Comparison of ENCODE assay signal across 26 cellular contexts in the genomic region with DNA sequence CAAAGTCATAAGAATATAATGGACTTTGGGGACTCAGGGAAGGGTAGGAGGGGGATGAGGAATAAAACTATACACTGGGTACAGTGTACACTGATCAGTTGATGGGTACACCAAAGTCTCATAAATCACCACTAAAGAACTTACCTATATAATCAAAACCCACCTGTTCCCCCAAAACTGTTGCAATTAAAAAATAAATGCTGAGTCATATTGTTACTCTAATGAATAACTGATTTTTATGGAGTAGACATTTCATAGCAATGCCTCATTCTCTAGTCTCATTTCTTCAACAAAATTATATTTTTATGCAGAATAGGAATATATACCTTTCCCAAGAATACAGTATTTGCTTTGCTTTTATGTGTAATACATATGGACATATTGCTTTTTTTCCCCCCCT.
"Had no signal": no experiment of that assay in that cellular context is flagged by ENCODE, and none has a peak within 500 bp of the region (broad histone marks: within the 10 kb centered on the region; RNA-seq: fewer than 3 reads in every experiment).

No MANE protein-coding gene starts in this region.

- H3K4me3 Mint-ChIP-seq: dendritic cell treated with granulocyte-macrophage colony-stimulating factor and Interleukin-4, amounts not matched to agents 40 ng/mL and 50 ng/mL, for 4 days; effector memory CD8-positive, alpha-beta T cell; endodermal cell; mesothelial cell of epicardium; naive B cell had no signal

- H3K27me3 Mint-ChIP-seq: dendritic cell treated with granulocyte-macrophage colony-stimulating factor and Interleukin-4, amounts not matched to agents 40 ng/mL and 50 ng/mL, for 4 days; effector memory CD8-positive, alpha-beta T cell; naive B cell had no signal

- FAIRE-seq: keratinocyte had no signal

- ATAC-seq: effector memory CD8-positive, alpha-beta T cell; esophagus mucosa; gastrocnemius medialis; heart right ventricle; left cardiac atrium; left lung; left ventricle myocardium superior; lower lobe of right lung; mucosa of descending colon had no signal

- DNase-seq: colonic mucosa; cortex of kidney; effector CD8-positive, alpha-beta T cell; effector memory CD8-positive, alpha-beta T cell; endodermal cell; erythroblast; esophagus squamous epithelium; foreskin fibroblast; foreskin melanocyte; gastrocnemius medialis; glutamatergic neuron; head of caudate nucleus; heart right ventricle; hippocampal formation; left cardiac atrium; left lung; left ventricle myocardium superior; lower lobe of right lung; mesenchymal stem cell; mucosa of descending colon; naive B cell had no signal

- H3K36me3 Mint-ChIP-seq: mesothelial cell of epicardium, naive B cell had no signal

- H3K4me1 ChIP-seq: colonic mucosa, gastrocnemius medialis, heart right ventricle, left lung, lower lobe of right lung had no signal

- H3K4me3 ChIP-seq: colonic mucosa, esophagus squamous epithelium, gastrocnemius medialis, heart right ventricle, left lung, lower lobe of right lung, mucosa of descending colon had no signal

- H3K27ac ChIP-seq: colonic mucosa, epithelial cell of prostate, esophagus squamous epithelium, gastrocnemius medialis, heart right ventricle, left lung, lower lobe of right lung had no signal

- H3K4me1 Mint-ChIP-seq: naive B cell had no signal

- H3K36me3 ChIP-seq: colonic mucosa, esophagus squamous epithelium, gastrocnemius medialis, heart right ventricle, left lung, lower lobe of right lung had no signal

- H3K9me3 Mint-ChIP-seq: effector memory CD8-positive, alpha-beta T cell; endodermal cell; mesothelial cell of epicardium; naive B cell had no signal

- H3K27ac Mint-ChIP-seq: dendritic cell treated with granulocyte-macrophage colony-stimulating factor and Interleukin-4, amounts not matched to agents 40 ng/mL and 50 ng/mL, for 4 days; effector memory CD8-positive, alpha-beta T cell; endodermal cell; mesothelial cell of epicardium; naive B cell had no signal

- H3K9me3 ChIP-seq: colonic mucosa, esophagus squamous epithelium, gastrocnemius medialis, heart right ventricle, left lung, lower lobe of right lung, mucosa of descending colon had no signal

- H3K27me3 ChIP-seq: colonic mucosa, esophagus squamous epithelium, gastrocnemius medialis, heart right ventricle, left lung had no signal
